In the genomic region with DNA sequence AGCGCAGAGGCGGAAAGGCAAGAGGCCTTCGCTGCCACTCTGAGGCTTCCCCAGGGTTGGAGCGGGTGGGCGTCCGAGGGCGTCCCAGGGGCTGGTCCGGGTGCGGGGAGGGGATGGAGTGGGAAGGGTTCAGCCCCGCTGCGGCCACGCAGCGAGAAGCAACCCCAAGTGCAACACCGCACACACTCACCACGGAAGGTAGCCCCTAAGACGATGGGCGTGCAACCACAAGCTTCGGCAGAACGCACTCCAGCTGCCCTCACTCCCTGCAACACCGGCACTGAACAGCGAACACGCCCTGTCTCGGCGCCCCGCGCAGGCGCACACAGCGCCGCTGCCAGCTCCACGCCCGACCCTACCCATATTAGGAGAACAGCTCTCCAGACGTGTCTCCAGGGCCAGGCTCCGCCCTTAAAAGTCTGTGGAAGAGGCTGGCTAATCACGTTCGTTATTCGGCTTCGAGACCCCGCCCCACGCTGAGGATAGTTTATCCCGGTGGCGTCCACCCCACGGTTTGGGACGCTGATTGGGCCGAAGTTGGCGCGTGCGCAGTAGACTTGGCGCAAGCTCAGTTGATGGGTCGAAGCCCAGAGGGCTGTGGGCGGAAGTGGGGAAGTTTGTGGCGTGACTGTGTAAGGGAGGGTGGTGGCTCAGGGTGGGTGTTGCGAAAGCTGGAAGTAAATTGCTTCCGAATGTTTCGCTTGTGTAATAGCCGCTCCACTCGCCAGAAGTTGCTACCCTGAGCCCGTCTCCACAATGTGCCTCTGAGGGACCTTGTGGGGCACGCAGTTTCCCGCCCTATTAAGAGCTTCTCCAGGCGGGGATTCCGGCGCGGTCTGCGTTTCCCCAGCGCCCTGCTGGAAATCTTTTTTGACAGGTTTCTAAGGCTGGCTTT, we compare ENCODE assay signal across 8 cellular contexts. TPM values are rescaled to one million over a fixed set of nuclear protein-coding genes. Genes with fewer than 3 reads are reported as not detected.
A peak's percentile ranks its signal among the peaks of the same experiment; 100 is the strongest.
DNase-seq lines count a peak whose midpoint lies in the region; ATAC-seq and TF ChIP-seq lines count a peak whose summit lies in the region.

A gene (minus strand): TSS at position 300 of the 895 bp plus-strand sequence. CDS start 343 bp downstream, outside the sequence.

- peaks cover 11% of the 10 kb centered on the region for H3K4me1 ChIP-seq in HUES64 (ENCODE audit: insufficient read depth, low read length)
- peaks cover 20% of the 10 kb centered on the region for H3K4me1 ChIP-seq in OCI-LY1 (ENCODE audit: insufficient read depth, low read length, severe bottlenecking)

- H3K9me3 Mint-ChIP-seq in Calu3 (ENCODE audit: low read depth, unreplicated experiment): peaks cover 6% of the 10 kb centered on the region

- H3K79me2 ChIP-seq in OCI-LY1 (ENCODE audit: insufficient read depth, low read length): no peaks in the 10 kb centered on the region

- CTCF ChIA-PET in Calu3 (lab: Charles Lee): interaction anchor here (1.0 to 1.1 kb wide), 3 partner anchors 16 to 915 kb away, joined by 3 to 6 read pairs (median 4); no protein-coding TSS in a partner anchor

- peak within 1 kb of the TSS; percentile 73 for H2AFZ ChIP-seq in OCI-LY1 (ENCODE audit: low read length)

- no peak for TF ChIP-seq CTCF in Calu3 (IDR thresholded peaks at IDR 0.05; ENCODE audit: unreplicated experiment)
- TF ChIP-seq CTCF in OCI-LY1 (IDR thresholded peaks at IDR 0.05; ENCODE audit: low read length): no peak

- H3K36me3 ChIP-seq in HUES64 (ENCODE audit: insufficient read depth, low read length): no peaks in the 10 kb centered on the region; the same call in 1 of the 2 replicates
- H3K36me3 ChIP-seq in OCI-LY1 (ENCODE audit: insufficient read depth, low read length): no peaks in the 10 kb centered on the region

- intact Hi-C loops in Calu3 (cut with micrococcal nuclease; ENCODE audit: unreplicated experiment): no loop called here

- in situ Hi-C loops in endometrial microvascular endothelial cells (cut with HindIII; ENCODE audit: inconsistent ontology term, low pct_unique_long_range_greater_than_20kb, low sequenced_read_pairs): no loop called here

- no peaks in the 10 kb centered on the region for H4K20me1 ChIP-seq in OCI-LY1 (ENCODE audit: insufficient read depth, low read length)

- peak; percentile 99 for DNase-seq in Calu3
- peak; percentile 99 for DNase-seq in activated CD8-positive, alpha-beta memory T cell treated with anti-CD3 and anti-CD28 coated beads, Interleukin-2, amount 50 U/mL, for 4 hours
- DNase-seq in mesenteric fat pad (ENCODE audit: low spot score): peak; percentile 100
- peak; percentile 100 for DNase-seq in stimulated activated CD8-positive, alpha-beta memory T cell treated with anti-CD3 and anti-CD28 coated beads, Interleukin-15, amount 100 ng/mL, for 24 hours (ENCODE audit: low read depth)

- H3K9me3 ChIP-seq in HUES64 (ENCODE audit: insufficient read depth, low read depth, low read length) (peaks cover 9% of the 10 kb centered on the region), OCI-LY1 (ENCODE audit: low read length) (no peaks in the 10 kb centered on the region; the same call in 1 of the 2 replicates)

- H3K4me3 Mint-ChIP-seq in Calu3 (ENCODE audit: low read depth, unreplicated experiment): peak within 1 kb of the TSS; percentile 97

- H3K4me3 ChIP-seq in HUES64 (ENCODE audit: low read length) (peak within 1 kb of the TSS; percentile 75), OCI-LY1 (ENCODE audit: low read depth, low read length, poor library complexity, severe bottlenecking) (peak within 1 kb of the TSS; percentile 80)

- under 1% methylated on average over 65 of the region's 65 CpGs for WGBS in HUES64

- no peaks in the 10 kb centered on the region for H3K27me3 Mint-ChIP-seq in Calu3 (ENCODE audit: unreplicated experiment)

- peak within 1 kb of the TSS; percentile 88 for H3K4me2 ChIP-seq in OCI-LY1 (ENCODE audit: low read length)

- H3K27me3 ChIP-seq in HUES64 (ENCODE audit: insufficient read depth, low read length) (peaks cover 11% of the 10 kb centered on the region; the same call in 1 of the 2 replicates), OCI-LY1 (ENCODE audit: insufficient read depth, low read length) (no peaks in the 10 kb centered on the region)

- H3K27ac ChIP-seq in HUES64 (ENCODE audit: low read depth, low read length) (peak within 1 kb of the TSS; percentile 65), OCI-LY1 (ENCODE audit: low read depth, low read length, poor library complexity, severe bottlenecking) (no peak within 1 kb of the TSS)

- H3F3A ChIP-seq in OCI-LY1 (ENCODE audit: insufficient read depth, low read length): no peaks in the 10 kb centered on the region

- peak; percentile 98 for ATAC-seq in GM21447 (IDR thresholded peaks at IDR 0.05; ENCODE audit: unreplicated experiment)

- peak within 1 kb of the TSS; percentile 74 for H3K9ac ChIP-seq in HUES64 (ENCODE audit: low read depth, low read length)
- peak within 1 kb of the TSS; percentile 75 for H3K9ac ChIP-seq in OCI-LY1 (ENCODE audit: low read length)

- H3K36me3 Mint-ChIP-seq in Calu3 (ENCODE audit: insufficient read depth, unreplicated experiment): peaks cover 25% of the 10 kb centered on the region

- peak within 1 kb of the TSS; percentile 77 for H3K27ac Mint-ChIP-seq in Calu3 (ENCODE audit: unreplicated experiment)

- H3K4me1 Mint-ChIP-seq in Calu3 (ENCODE audit: low read depth, unreplicated experiment): peaks cover 18% of the 10 kb centered on the region

- H3K9me2 ChIP-seq in OCI-LY1 (ENCODE audit: low read depth, low read length): no peaks in the 10 kb centered on the region

- BruUV-seq in Calu3 (replicated peaks; lab: Mats Ljungman, UMichigan): no TSS peak

RNA-seq across cellular contexts. Expression of the gene that starts here (rescaled TPM):
- total RNA-seq in Calu3 (2022) (49.0 and 56.8 TPM in 2 replicates), endometrial microvascular endothelial cells (ENCODE audit: inconsistent ontology term) (124 TPM), mesenteric fat pad (125 TPM)
- 56.6 TPM for polyA plus RNA-seq in HUES64 (2013, experiment 1 of 2)
- polyA plus RNA-seq in HUES64 (2013, experiment 2 of 2): 61.6 TPM
